18 cellular contexts compared by ENCODE assay signal in the genomic region with DNA sequence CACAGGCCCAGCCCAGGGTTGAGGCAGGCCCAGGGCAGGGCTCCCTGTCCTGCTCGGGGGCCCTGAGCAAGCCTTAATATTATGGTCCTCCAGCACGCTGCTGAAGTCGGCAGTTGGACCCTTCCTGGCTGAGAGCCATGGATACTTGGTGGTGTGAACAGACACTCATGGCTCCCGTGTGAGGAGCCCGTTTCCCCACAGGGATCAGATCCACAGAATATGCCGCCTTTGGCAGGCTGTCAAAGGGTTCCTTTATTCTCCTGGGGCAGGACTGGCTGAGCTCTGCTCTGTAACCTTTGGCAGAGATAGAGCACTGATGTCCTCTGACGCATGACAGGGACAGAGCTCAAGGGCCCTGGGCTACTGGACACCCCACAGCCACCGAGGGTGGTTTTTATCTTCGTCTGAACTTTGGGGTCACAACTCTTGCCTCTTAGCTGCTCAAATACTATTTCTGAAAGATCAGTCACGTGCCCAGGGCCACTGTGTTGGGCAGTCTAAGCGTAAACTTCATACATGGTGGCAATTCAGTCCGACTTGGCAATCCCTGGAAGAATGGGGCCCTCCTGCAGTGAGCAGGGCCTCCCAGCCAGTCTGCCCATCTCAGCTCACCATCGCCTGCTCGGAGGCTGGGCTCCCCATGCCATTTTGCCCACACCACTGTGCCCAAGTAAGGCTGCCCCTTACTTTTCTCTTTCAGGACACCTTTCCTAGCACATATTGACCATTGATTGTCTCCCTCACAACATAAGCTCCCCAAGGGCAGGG. TPM values are rescaled to one million over a fixed set of nuclear protein-coding genes. Genes with fewer than 3 reads are reported as not detected.
DNase-seq lines count a peak whose midpoint lies in the region; ATAC-seq and TF ChIP-seq lines count a peak whose summit lies in the region.
"Had no signal": no experiment of that assay in that cellular context is flagged by ENCODE, and none has a peak within 500 bp of the region (broad histone marks: within the 10 kb centered on the region; RNA-seq: fewer than 3 reads in every experiment).

No MANE protein-coding gene starts in this region.

- no peaks in the 10 kb centered on the region for H3K27me3 ChIP-seq in mammary epithelial cell (ENCODE audit: insufficient read depth, low read length)
- no peaks in the 10 kb centered on the region for H3K27me3 ChIP-seq in right lobe of liver
- H3K27me3 ChIP-seq: colonic mucosa had no signal

- H2AFZ ChIP-seq in mammary epithelial cell (ENCODE audit: low read depth, low read length) = no peak overlapping the region

- no peaks in the 10 kb centered on the region for H3K9me3 ChIP-seq in mammary epithelial cell (replicated peaks; ENCODE audit: insufficient read depth, low read length)
- H3K9me3 ChIP-seq in right lobe of liver = no peaks in the 10 kb centered on the region
- H3K9me3 ChIP-seq: colonic mucosa, HAP-1 had no signal

- in situ Hi-C loops in mammary epithelial cell (cut with MboI; ENCODE audit: low sequenced_read_pairs in 2 of 2) = no loop called here

- H4K20me1 ChIP-seq in mammary epithelial cell (ENCODE audit: insufficient read depth, low read length) = no peaks in the 10 kb centered on the region

- no peak overlapping the region for H3K4me2 ChIP-seq in mammary epithelial cell (ENCODE audit: insufficient read depth, low read depth, low read length)

- no peak for TF ChIP-seq POLR2A in right lobe of liver (IDR thresholded peaks at IDR 0.05)

- no peaks in the 10 kb centered on the region for H3K27me3 Mint-ChIP-seq in MCF 10A (ENCODE audit: insufficient read depth, unreplicated experiment)
- H3K27me3 Mint-ChIP-seq in brain = peaks cover 3% of the 10 kb centered on the region
- H3K27me3 Mint-ChIP-seq in mesothelial cell of epicardium (ENCODE audit: low read depth) = no peaks in the 10 kb centered on the region
- H3K27me3 Mint-ChIP-seq: activated CD4-positive, alpha-beta memory T cell treated with anti-CD3 and anti-CD28 coated beads, Interleukin-2, amount 10 ng/mL, durations not matched to agents 7 days and 5 days; naive thymus-derived CD4-positive, alpha-beta T cell had no signal

- H3K36me3 Mint-ChIP-seq in MCF 10A (ENCODE audit: insufficient read depth, unreplicated experiment) = peaks cover 33% of the 10 kb centered on the region
- H3K36me3 Mint-ChIP-seq in brain = peaks cover 16% of the 10 kb centered on the region
- peaks cover 13% of the 10 kb centered on the region for H3K36me3 Mint-ChIP-seq in mesothelial cell of epicardium

- H3K9me3 Mint-ChIP-seq in MCF 10A (ENCODE audit: unreplicated experiment) = no peaks in the 10 kb centered on the region
- H3K9me3 Mint-ChIP-seq in brain = no peaks in the 10 kb centered on the region
- H3K9me3 Mint-ChIP-seq in mesothelial cell of epicardium = no peaks in the 10 kb centered on the region
- H3K9me3 Mint-ChIP-seq: activated CD4-positive, alpha-beta memory T cell treated with anti-CD3 and anti-CD28 coated beads, Interleukin-2, amount 10 ng/mL, durations not matched to agents 7 days and 5 days; activated T-helper 2 cell treated with anti-CD3 and anti-CD28 coated beads, Interferon-gamma antibody, Interleukin-2, Interleukin-4, amounts not matched to agents 10 μg/mL and 5 μg/mL and 100 μg/mL, durations not matched to agents 14 hours and 24 hours and 36 hours; naive thymus-derived CD4-positive, alpha-beta T cell had no signal

- H3K27ac Mint-ChIP-seq in MCF 10A (ENCODE audit: low read depth, unreplicated experiment) (peak overlapping the region; percentile 14), brain (peak overlapping the region; percentile 2 to 98 (median 73)), mesothelial cell of epicardium (no peak overlapping the region)
- H3K27ac Mint-ChIP-seq: activated CD4-positive, alpha-beta memory T cell treated with anti-CD3 and anti-CD28 coated beads, Interleukin-2, amount 10 ng/mL, durations not matched to agents 7 days and 5 days; activated T-helper 2 cell treated with anti-CD3 and anti-CD28 coated beads, Interferon-gamma antibody, Interleukin-2, Interleukin-4, amounts not matched to agents 10 μg/mL and 5 μg/mL and 100 μg/mL, durations not matched to agents 14 hours and 24 hours and 36 hours; naive thymus-derived CD4-positive, alpha-beta T cell had no signal

- H3K4me1 Mint-ChIP-seq in MCF 10A (ENCODE audit: insufficient read depth, unreplicated experiment) (peaks cover 27% of the 10 kb centered on the region), brain (peaks cover 85% of the 10 kb centered on the region), mesothelial cell of epicardium (peaks cover 19% of the 10 kb centered on the region)
- H3K4me1 Mint-ChIP-seq: activated CD4-positive, alpha-beta memory T cell treated with anti-CD3 and anti-CD28 coated beads, Interleukin-2, amount 10 ng/mL, durations not matched to agents 7 days and 5 days had no signal

- POLR2A ChIA-PET in MCF 10A (lab: Yijun Ruan, JAX) = interaction anchor here (0.9 to 1.2 kb wide), 2 partner anchors 11 to 50 kb away, joined by 4 read pairs; a partner anchor contains a TSS

- no peak for TF ChIP-seq CTCF in MCF 10A (IDR thresholded peaks at IDR 0.05; ENCODE audit: unreplicated experiment)
- no peak for TF ChIP-seq CTCF in mammary epithelial cell (conservative IDR thresholded peaks at IDR 0.05 in 1 of 2, IDR thresholded peaks at IDR 0.05 in 1 of 2; ENCODE audit: extremely low read depth in 1 of 2, insufficient read depth in 1 of 2, low read depth in 1 of 2, low read length in 2 of 2)
- TF ChIP-seq CTCF in brain (conservative IDR thresholded peaks at IDR 0.05) = no peak
- no peak for TF ChIP-seq CTCF in right lobe of liver (IDR thresholded peaks at IDR 0.05)
- TF ChIP-seq CTCF in mesothelial cell of epicardium (IDR thresholded peaks at IDR 0.05; ENCODE audit: unreplicated experiment) = no peak

- H3K79me2 ChIP-seq in mammary epithelial cell (ENCODE audit: insufficient read depth, low read length) = no peaks in the 10 kb centered on the region

- intact Hi-C loops in MCF 10A (cut with micrococcal nuclease) = no loop called here
- intact Hi-C loops in mammary epithelial cell (cut with micrococcal nuclease) = no loop called here
- intact Hi-C loops in right lobe of liver (cut with DNase I) = no loop called here

- no peak for DNase-seq in MCF 10A (ENCODE audit: unreplicated experiment)
- DNase-seq in mammary epithelial cell = no peak
- peak; percentile 53 to 93 (median 87) for DNase-seq in right lobe of liver
- no peak for DNase-seq in mesothelial cell of epicardium (ENCODE audit: low spot score in 2 of 2, unreplicated experiment in 2 of 2)
- no peak for DNase-seq in NK-92 treated with Interleukin-12 subunit alpha and Interleukin-12 subunit beta, amount 100 ng/mL, for 24 hours (lab: John Stamatoyannopoulos, UW)
- DNase-seq: ACHN; activated CD4-positive, alpha-beta memory T cell treated with anti-CD3 and anti-CD28 coated beads, Interleukin-2, amount 10 ng/mL, durations not matched to agents 7 days and 5 days; colonic mucosa; KG1; left colon; naive thymus-derived CD4-positive, alpha-beta T cell; NCI-H1694 treated with DMSO at 0.1 percent for 48 hours; stimulated activated CD4-positive, alpha-beta T cell treated with anti-CD3 and anti-CD28 coated beads, Interleukin-4, amount 100 ng/mL, for 24 hours had no signal

- H3K4me1 ChIP-seq in mammary epithelial cell (ENCODE audit: insufficient read depth, low read length) = peaks cover 1% of the 10 kb centered on the region
- H3K4me1 ChIP-seq in right lobe of liver = peaks cover 0 to 48% (median 19%) of the 10 kb centered on the region in 4 donors
- H3K4me1 ChIP-seq: colonic mucosa had no signal

- WGBS in mammary epithelial cell (ENCODE audit: low coverage, missing lambda C conversion rate) = 93% methylated on average over 10 of the region's 14 CpGs
- WGBS in right lobe of liver (ENCODE audit: insufficient coverage, low coverage, low lambda C conversion rate, missing lambda C conversion rate) = 30% methylated on average over 5 of the region's 14 CpGs

- H3K27ac ChIP-seq in mammary epithelial cell (ENCODE audit: insufficient read depth, low read depth, low read length) (no peak overlapping the region), right lobe of liver (peak overlapping the region in 2 of 3 donors; percentile 77 to 83)
- H3K27ac ChIP-seq: colonic mucosa had no signal

- no peak overlapping the region for H3K9ac ChIP-seq in mammary epithelial cell (ENCODE audit: insufficient read depth, low read length)

- ATAC-seq in right lobe of liver (peak; percentile 79 to 88 (median 84)), GM18858 (IDR thresholded peaks at IDR 0.05; ENCODE audit: unreplicated experiment) (no peak), HG03565 (IDR thresholded peaks at IDR 0.05; ENCODE audit: unreplicated experiment) (no peak)
- ATAC-seq: left colon; naive thymus-derived CD4-positive, alpha-beta T cell had no signal

- no peak overlapping the region for H3K4me3 Mint-ChIP-seq in MCF 10A (ENCODE audit: unreplicated experiment)
- H3K4me3 Mint-ChIP-seq in brain = no peak overlapping the region
- H3K4me3 Mint-ChIP-seq in mesothelial cell of epicardium = no peak overlapping the region
- H3K4me3 Mint-ChIP-seq: activated CD4-positive, alpha-beta memory T cell treated with anti-CD3 and anti-CD28 coated beads, Interleukin-2, amount 10 ng/mL, durations not matched to agents 7 days and 5 days; naive thymus-derived CD4-positive, alpha-beta T cell had no signal

- no peaks in the 10 kb centered on the region for H3K36me3 ChIP-seq in mammary epithelial cell (ENCODE audit: insufficient read depth, low read length)
- no peaks in the 10 kb centered on the region for H3K36me3 ChIP-seq in right lobe of liver
- H3K36me3 ChIP-seq: colonic mucosa had no signal

- no peak overlapping the region for H3K4me3 ChIP-seq in mammary epithelial cell (replicated peaks in 1 of 3; ENCODE audit: insufficient read depth in 1 of 3, low read depth in 2 of 3, low read length in 3 of 3)
- H3K4me3 ChIP-seq in right lobe of liver = no peak overlapping the region
- H3K4me3 ChIP-seq: colonic mucosa, HAP-1 had no signal

- dilution Hi-C loops in mammary epithelial cell (cut with HindIII; ENCODE audit: low sequenced_read_pairs) = no loop called here

- CTCF ChIA-PET in MCF 10A (lab: Yijun Ruan, JAX) = interaction anchor here (1.1 to 1.9 kb wide), 2 partner anchors 8 to 190 kb away, joined by 7 to 10 read pairs; no protein-coding TSS in a partner anchor
- CTCF ChIA-PET in mammary epithelial cell (lab: Charles Lee; ENCODE audit: low non-redundant PET) = no interaction called here

- BruUV-seq in MCF 10A (replicated peaks; lab: Mats Ljungman, UMichigan) (no TSS peak), mammary epithelial cell (replicated peaks; lab: Mats Ljungman, UMichigan) (no TSS peak)

RNA-seq across cellular contexts. Expression of a gene that starts 49.1 kb away (rescaled TPM):
- total RNA-seq in MCF 10A (2022) (17.1 and 18.3 TPM in 2 replicates), mammary epithelial cell (10 to 100 TPM; 18.0 to 24.3 TPM), right lobe of liver (10 to 100 TPM in 4 of 6 experiments, 1 to 10 TPM in 2; 8.6 to 14.3 (median 11.3) TPM), mesothelial cell of epicardium (33.2 to 33.7 TPM (median 33.6 TPM) in 3 replicates)
- polyA plus RNA-seq in mammary epithelial cell (20.4 TPM), brain (ENCODE audit: insufficient read depth, low read depth, low replicate concordance) (30.7 TPM)
- 25.5 TPM for polyA minus RNA-seq in mammary epithelial cell

RNA-seq across cellular contexts. Expression of a gene that starts 49.3 kb away (rescaled TPM):
- 42.6 and 53.0 TPM in 2 replicates for total RNA-seq in MCF 10A (2022)
- total RNA-seq in mammary epithelial cell = 10 to 100 TPM; 18.3 to 32.7 TPM
- 17.0 TPM for polyA plus RNA-seq in mammary epithelial cell
- 25.0 TPM for polyA minus RNA-seq in mammary epithelial cell
- polyA plus RNA-seq in brain (ENCODE audit: insufficient read depth, low read depth, low replicate concordance) = 24.2 TPM
- total RNA-seq in right lobe of liver = 100 to 1,000 TPM in 1 of 6 experiments, 10 to 100 TPM in 5; 25.0 to 153 (median 37.9) TPM
- 47.8 to 52.7 TPM (median 48.4 TPM) in 3 replicates for total RNA-seq in mesothelial cell of epicardium

Comparison
In these comparisons a context has a peak if more than half of its experiments do, and no peak if none do; other contexts are left out.
1. DNase-seq: peak in right lobe of liver (3 of 3); none in MCF 10A (single experiment), mammary epithelial cell (single experiment), mesothelial cell of epicardium (0 of 2) and NK-92 treated with Interleukin-12 subunit alpha and Interleukin-12 subunit beta, amount 100 ng/mL, for 24 hours (single experiment).
2. ATAC-seq: peak in right lobe of liver (4 of 4); none in GM18858 (single experiment) and HG03565 (single experiment).